ENCODE assay signal across 8 cellular contexts in genomic region chr10:50625663-50626062, GRCh38. TPM values are rescaled to one million over a fixed set of nuclear protein-coding genes. Genes with fewer than 3 reads are reported as not detected.
DNase-seq lines count a peak whose midpoint lies in the region; ATAC-seq and TF ChIP-seq lines count a peak whose summit lies in the region.

No MANE protein-coding gene starts in this region.

- H3K27me3 ChIP-seq in BJ (ENCODE audit: control insufficient read depth, insufficient read depth, low read length) (no peaks in the 10 kb centered on the region), thymus (ENCODE audit: control insufficient read depth, insufficient read depth) (no peaks in the 10 kb centered on the region)

- no peaks in the 10 kb centered on the region for H3K36me3 Mint-ChIP-seq in IgD-negative memory B cell

- in situ Hi-C loops in astrocyte of the cerebellum (cut with HindIII; ENCODE audit: low sequenced_read_pairs), result no loop called here

- H3K4me1 Mint-ChIP-seq in IgD-negative memory B cell, result peaks cover 12 to 19% (median 14%) of the 10 kb centered on the region in 3 donors

- peak overlapping the region; percentile 92 to 99 (median 96) for H3K4me3 Mint-ChIP-seq in IgD-negative memory B cell

- TF ChIP-seq CTCF in BJ (IDR thresholded peaks at IDR 0.05; ENCODE audit: insufficient read depth, low read depth, low read length) (no peak), astrocyte of the cerebellum (IDR thresholded peaks at IDR 0.05; ENCODE audit: low read depth, low read length, missing control alignments) (no peak)

- H3K9me3 ChIP-seq in thymus (ENCODE audit: control insufficient read depth), result no peaks in the 10 kb centered on the region

- H3K4me3 ChIP-seq in BJ (ENCODE audit: low read depth, low read length) (peak overlapping the region; percentile 73), astrocyte of the cerebellum (ENCODE audit: low read depth, low read length) (peak overlapping the region; percentile 88), thymus (ENCODE audit: low read length) (peak overlapping the region; percentile 90)

- H3K36me3 ChIP-seq in BJ (ENCODE audit: control insufficient read depth, insufficient read depth, low read length) (no peaks in the 10 kb centered on the region), thymus (ENCODE audit: control insufficient read depth, insufficient read depth) (no peaks in the 10 kb centered on the region)

- no peak overlapping the region for H3K27ac ChIP-seq in thymus (ENCODE audit: low read depth)

- DNase-seq in BJ (ENCODE audit: low read depth) (no peak), astrocyte of the cerebellum (ENCODE audit: low read depth) (no peak), left kidney (ENCODE audit: low read depth, low spot score) (peak; percentile 44)

- POLR2A ChIA-PET in BJ (lab: Charles Lee), result no interaction called here

- CTCF ChIA-PET in BJ (lab: Yijun Ruan, JAX), result interaction anchor here (0.6 to 1.3 kb wide), 6 partner anchors 11 to 325 kb away, joined by 3 to 5 read pairs (median 3); no protein-coding TSS in a partner anchor

- ATAC-seq in GM18858 (IDR thresholded peaks at IDR 0.05; ENCODE audit: unreplicated experiment) (no peak), GM21619 (IDR thresholded peaks at IDR 0.05; ENCODE audit: unreplicated experiment) (no peak), HG02678 (IDR thresholded peaks at IDR 0.05; ENCODE audit: unreplicated experiment) (no peak)

- H3K27me3 Mint-ChIP-seq in IgD-negative memory B cell, result no peaks in the 10 kb centered on the region

- H3K4me1 ChIP-seq in thymus (ENCODE audit: control insufficient read depth, insufficient read depth, low read length), result peaks cover 4% of the 10 kb centered on the region

- 6% methylated on average over 6 of the region's 6 CpGs for WGBS in thymus

- peak overlapping the region; percentile 98 for H3K27ac Mint-ChIP-seq in IgD-negative memory B cell

- H3K9me3 Mint-ChIP-seq in IgD-negative memory B cell, result no peaks in the 10 kb centered on the region

RNA-seq across cellular contexts. Expression of gene SGMS1, which starts 1.9 kb away (rescaled TPM):
- polyA plus RNA-seq in BJ (2011; rRNA removed) (18.9 and 21.1 TPM in 2 replicates), IgD-negative memory B cell (12.4 TPM), thymus (14.7 TPM)
- 12.1 and 16.0 TPM in 2 replicates for polyA minus RNA-seq in BJ (2011; rRNA and poly(A)+ RNA removed)
